Comparison of ENCODE assay signal across 1 cellular context in genomic region chr2:44933434-44933951, GRCh38.
TF ChIP-seq lines count a peak whose summit lies in the region.

No MANE protein-coding gene starts in this region.

TF ChIP-seq in WTC11, 78 proteins besides CTCF, POLR2A, EP300 and RAD21 (continued from another document):
- TF ChIP-seq AFF4 (CRISPR knock-in tag; IDR thresholded peaks at IDR 0.05; ENCODE audit: borderline replicate concordance): no peak
- TF ChIP-seq PRDM15 (CRISPR knock-in tag; IDR thresholded peaks at IDR 0.05): no peak
